8 cellular contexts compared by ENCODE assay signal in genomic region chr1:234619794-234620247, GRCh38. TPM values are rescaled to one million over a fixed set of nuclear protein-coding genes. Genes with fewer than 3 reads are reported as not detected.
DNase-seq lines count a peak whose midpoint lies in the region; ATAC-seq and TF ChIP-seq lines count a peak whose summit lies in the region.

No MANE protein-coding gene starts in this region.

- H3K4me1 Mint-ChIP-seq in MCF 10A (ENCODE audit: insufficient read depth, unreplicated experiment) (peaks cover 53% of the 10 kb centered on the region), nephron progenitor cell (peaks cover 83% of the 10 kb centered on the region)
- peaks cover 13 to 26% of the 10 kb centered on the region in 2 donors for H3K4me1 Mint-ChIP-seq in stimulated activated naive B cell treated with anti-CD40 and anti-IgM and Interleukin-4, amounts not matched to agents 10 μg/mL and 1 μg/mL and 100 μg/mL, for 72 hours

- peaks cover 15% of the 10 kb centered on the region for H3K36me3 Mint-ChIP-seq in MCF 10A (ENCODE audit: insufficient read depth, unreplicated experiment)
- H3K36me3 Mint-ChIP-seq in nephron progenitor cell (ENCODE audit: low read depth): no peaks in the 10 kb centered on the region
- H3K36me3 Mint-ChIP-seq in stimulated activated naive B cell treated with anti-CD40 and anti-IgM and Interleukin-4, amounts not matched to agents 10 μg/mL and 1 μg/mL and 100 μg/mL, for 72 hours: no peaks in the 10 kb centered on the region

- H3K27me3 Mint-ChIP-seq in MCF 10A (ENCODE audit: insufficient read depth, unreplicated experiment): no peaks in the 10 kb centered on the region
- H3K27me3 Mint-ChIP-seq in nephron progenitor cell (ENCODE audit: low read depth, poor library complexity): peaks cover 3% of the 10 kb centered on the region
- H3K27me3 Mint-ChIP-seq in stimulated activated naive B cell treated with anti-CD40 and anti-IgM and Interleukin-4, amounts not matched to agents 10 μg/mL and 1 μg/mL and 100 μg/mL, for 72 hours: no peaks in the 10 kb centered on the region

- H3K27ac Mint-ChIP-seq in MCF 10A (ENCODE audit: low read depth, unreplicated experiment): peak overlapping the region; percentile 99
- H3K27ac Mint-ChIP-seq in nephron progenitor cell: peak overlapping the region; percentile 77
- no peak overlapping the region for H3K27ac Mint-ChIP-seq in stimulated activated naive B cell treated with anti-CD40 and anti-IgM and Interleukin-4, amounts not matched to agents 10 μg/mL and 1 μg/mL and 100 μg/mL, for 72 hours

- intact Hi-C loops in MCF 10A (cut with micrococcal nuclease): loop anchor here (10.0 kb wide), 1 partner anchor 885 kb away; the partner anchor contains the start of gene B3GALNT2

- BruUV-seq in MCF 10A (replicated peaks; lab: Mats Ljungman, UMichigan): no TSS peak

- CTCF ChIA-PET in MCF 10A (lab: Yijun Ruan, JAX): interaction anchor here (0.8 to 2.3 kb wide), 9 partner anchors 8 to 120 kb away, joined by 3 to 10 read pairs (median 4); no protein-coding TSS in a partner anchor

- POLR2A ChIA-PET in MCF 10A (lab: Yijun Ruan, JAX): interaction anchor here (0.6 to 16.5 kb wide), 31 partner anchors 7 to 464 kb away, joined by 3 to 307 read pairs (median 6); partner anchors contain the start of genes COA6 and IRF2BP2

- ATAC-seq in stimulated activated naive B cell treated with anti-CD40 and anti-IgM and Interleukin-4, amounts not matched to agents 10 μg/mL and 1 μg/mL and 100 μg/mL, for 72 hours (replicated peaks): no peak

- TF ChIP-seq CTCF in MCF 10A (IDR thresholded peaks at IDR 0.05; ENCODE audit: unreplicated experiment): no peak
- TF ChIP-seq CTCF in nephron progenitor cell (IDR thresholded peaks at IDR 0.05): no peak

- H3K4me3 Mint-ChIP-seq in MCF 10A (ENCODE audit: unreplicated experiment): no peak overlapping the region
- H3K4me3 Mint-ChIP-seq in nephron progenitor cell: no peak overlapping the region
- H3K4me3 Mint-ChIP-seq in stimulated activated naive B cell treated with anti-CD40 and anti-IgM and Interleukin-4, amounts not matched to agents 10 μg/mL and 1 μg/mL and 100 μg/mL, for 72 hours: no peak overlapping the region

- H3K9me3 Mint-ChIP-seq in MCF 10A (ENCODE audit: unreplicated experiment): no peaks in the 10 kb centered on the region
- H3K9me3 Mint-ChIP-seq in nephron progenitor cell: no peaks in the 10 kb centered on the region
- no peaks in the 10 kb centered on the region for H3K9me3 Mint-ChIP-seq in stimulated activated naive B cell treated with anti-CD40 and anti-IgM and Interleukin-4, amounts not matched to agents 10 μg/mL and 1 μg/mL and 100 μg/mL, for 72 hours

- DNase-seq in DMS53 treated with DMSO at 0.1 percent for 48 hours (lab: John Stamatoyannopoulos, UW; ENCODE audit: unreplicated experiment) (peak; percentile 92), NCI-H2171 (lab: John Stamatoyannopoulos, UW) (peak; percentile 76), MCF 10A (ENCODE audit: unreplicated experiment) (no peak), nephron progenitor cell (no peak), NK-92 (lab: John Stamatoyannopoulos, UW; ENCODE audit: unreplicated experiment) (no peak), GM03348 (ENCODE audit: low spot score) (no peak)
- no peak for DNase-seq in activated CD4-positive, alpha-beta T cell treated with anti-CD3 and anti-CD28 coated beads for 48 hours
- DNase-seq in stimulated activated naive B cell treated with anti-CD40 and anti-IgM and Interleukin-4, amounts not matched to agents 10 μg/mL and 1 μg/mL and 100 μg/mL, for 72 hours: no peak

RNA-seq across cellular contexts. Expression of gene IRF2BP2, which starts 9.8 kb away (rescaled TPM):
- total RNA-seq in MCF 10A (2022): 149 and 217 TPM in 2 replicates

Comparison
In these comparisons a context has a peak if more than half of its experiments do, and no peak if none do; other contexts are left out.
1. DNase-seq: peak in DMS53 treated with DMSO at 0.1 percent for 48 hours (single experiment) and NCI-H2171 (single experiment); none in MCF 10A (single experiment), nephron progenitor cell (single experiment), activated CD4-positive, alpha-beta T cell treated with anti-CD3 and anti-CD28 coated beads for 48 hours (single experiment), NK-92 (single experiment), GM03348 (single experiment) and stimulated activated naive B cell treated with anti-CD40 and anti-IgM and Interleukin-4, amounts not matched to agents 10 μg/mL and 1 μg/mL and 100 μg/mL, for 72 hours (single experiment).